Comparison of ENCODE assay signal across 8 cellular contexts in genomic region chr1:17212487-17213121, GRCh38. TPM values are rescaled to one million over a fixed set of nuclear protein-coding genes. Genes with fewer than 3 reads are reported as not detected.
A peak's percentile ranks its signal among the peaks of the same experiment; 100 is the strongest.
DNase-seq lines count a peak whose midpoint lies in the region; TF ChIP-seq lines count a peak whose summit lies in the region.

No MANE protein-coding gene starts in this region.

- H3K4me3 ChIP-seq in GM23248, result no peak overlapping the region

- in situ Hi-C loops in GM23248 (cut with MboI), result no loop called here

- H3K4me2 ChIP-seq in GM23248 (ENCODE audit: unreplicated experiment), result no peak overlapping the region

- H3K4me3 Mint-ChIP-seq in progenitor cell of endocrine pancreas (ENCODE audit: low read depth), result no peak overlapping the region

- H3K27ac ChIP-seq in GM23248 (no peak overlapping the region), caudate nucleus (ENCODE audit: low read depth, low read length) (no peak overlapping the region)

- no peak overlapping the region for H2AFZ ChIP-seq in GM23248

- H3K9ac ChIP-seq in GM23248, result no peak overlapping the region

- H3K9me3 ChIP-seq in GM23248 (ENCODE audit: low read depth), result no peaks in the 10 kb centered on the region

- H3F3A ChIP-seq in GM23248 (ENCODE audit: insufficient read depth), result no peaks in the 10 kb centered on the region

- no peak for TF ChIP-seq CTCF in progenitor cell of endocrine pancreas (IDR thresholded peaks at IDR 0.05; ENCODE audit: unreplicated experiment)

- peaks cover 18% of the 10 kb centered on the region for H3K4me1 ChIP-seq in GM23248 (ENCODE audit: insufficient read depth)

- peaks cover 11% of the 10 kb centered on the region for H3K4me1 Mint-ChIP-seq in progenitor cell of endocrine pancreas (ENCODE audit: low read depth)

- peaks cover 29% of the 10 kb centered on the region for H3K27me3 Mint-ChIP-seq in progenitor cell of endocrine pancreas

- no peaks in the 10 kb centered on the region for H3K36me3 ChIP-seq in GM23248 (ENCODE audit: low read depth)

- DNase-seq in GM23248, result peak; percentile 56
- DNase-seq in NOMO-1 treated with dmso at 0.1 percent for 144 hours (lab: John Stamatoyannopoulos, UW; ENCODE audit: unreplicated experiment), result peak; percentile 14
- peak; percentile 37 for DNase-seq in activated T-helper 9 cell treated with anti-CD3 and anti-CD28 coated beads, Interleukin-2, amount 50 U/mL, for 16 hours (ENCODE audit: low read depth)
- DNase-seq in islet precursor cell, result peak; percentile 77
- DNase-seq in stimulated activated CD8-positive, alpha-beta memory T cell treated with anti-CD3 and anti-CD28 coated beads, Interleukin-2, amount 100 ng/mL, for 48 hours (ENCODE audit: low read depth in 2 of 2), result peak; percentile 48 to 51
- DNase-seq in caudate nucleus (lab: John Stamatoyannopoulos, UW), result no peak
- no peak for DNase-seq in progenitor cell of endocrine pancreas (ENCODE audit: low spot score, unreplicated experiment)
- DNase-seq in DMS114 treated with DMSO at 0.1 percent for 48 hours (lab: John Stamatoyannopoulos, UW; ENCODE audit: unreplicated experiment), result no peak

- H3K36me3 Mint-ChIP-seq in progenitor cell of endocrine pancreas (ENCODE audit: insufficient read depth), result no peaks in the 10 kb centered on the region

- H3K27me3 ChIP-seq in GM23248 (replicated peaks; ENCODE audit: insufficient read depth), result peaks cover 2% of the 10 kb centered on the region; the same call in 1 of the 2 replicates

- H3K27ac Mint-ChIP-seq in progenitor cell of endocrine pancreas, result no peak overlapping the region

- no peaks in the 10 kb centered on the region for H3K9me2 ChIP-seq in GM23248 (ENCODE audit: insufficient read depth)

- no peaks in the 10 kb centered on the region for H4K20me1 ChIP-seq in GM23248 (ENCODE audit: insufficient read depth)

- H3K79me2 ChIP-seq in GM23248 (ENCODE audit: insufficient read depth), result no peaks in the 10 kb centered on the region

- 69 to 73% methylated on average over 12 to 13 of the region's 13 CpGs for WGBS in GM23248 (ENCODE audit: low coverage in 1 of 2, low lambda C conversion rate in 2 of 2, missing lambda C conversion rate in 2 of 2), 2 experiments

- H3K9me3 Mint-ChIP-seq in progenitor cell of endocrine pancreas (ENCODE audit: low read depth), result no peaks in the 10 kb centered on the region

RNA-seq across cellular contexts. Expression of gene PADI1, which starts 7.7 kb away (rescaled TPM):
- under 0.01 TPM in 1 of 2 replicates, not detected in the other for total RNA-seq in GM23248 (2014; rRNA removed; shearing (Covaris generic))
- polyA plus RNA-seq in GM23248 (2016; fragmentation: Nextera tagmentation; extraction: Ambion mirVana), result 0.11 and 0.14 TPM in 2 replicates
- total RNA-seq in progenitor cell of endocrine pancreas, result not detected in 2 replicates

RNA-seq across cellular contexts. Expression of gene PADI3, which starts 36.3 kb away (rescaled TPM):
- not detected in 2 replicates for total RNA-seq in GM23248 (2014; rRNA removed; shearing (Covaris generic))
- not detected in 2 replicates for polyA plus RNA-seq in GM23248 (2016; fragmentation: Nextera tagmentation; extraction: Ambion mirVana)
- total RNA-seq in progenitor cell of endocrine pancreas, result not detected in 2 replicates

Comparison
In these comparisons a context has a peak if more than half of its experiments do, and no peak if none do; other contexts are left out.
1. DNase-seq: peak in GM23248 (single experiment), NOMO-1 treated with dmso at 0.1 percent for 144 hours (single experiment), activated T-helper 9 cell treated with anti-CD3 and anti-CD28 coated beads, Interleukin-2, amount 50 U/mL, for 16 hours (single experiment), islet precursor cell (single experiment) and stimulated activated CD8-positive, alpha-beta memory T cell treated with anti-CD3 and anti-CD28 coated beads, Interleukin-2, amount 100 ng/mL, for 48 hours (2 of 2); none in caudate nucleus (0 of 61), progenitor cell of endocrine pancreas (single experiment) and DMS114 treated with DMSO at 0.1 percent for 48 hours (single experiment).